Comparison of ENCODE assay signal across 2 cellular contexts in genomic region chr19:35220973-35221590, GRCh38.
TF ChIP-seq lines count a peak whose summit lies in the region.

No MANE protein-coding gene starts in this region.

TF ChIP-seq in HEK293, 187 proteins besides CTCF, POLR2A, EP300 and RAD21:
- 0 out of 2 replicates have a peak, but pooled peaks have one; percentile 19 for TF ChIP-seq ZNF280C (tag by site-specific recombination; IDR thresholded peaks at IDR 0.05)

TF ChIP-seq in K562, 482 proteins besides CTCF, POLR2A, EP300 and RAD21:
- TF ChIP-seq ADNP (tag; IDR thresholded peaks at IDR 0.05), result peak; percentile 10; the same call in 1 of the 2 replicates
- 0 out of 2 replicates have a peak, but pooled peaks have one; percentile 6 for TF ChIP-seq MAX (CRISPR knock-in tag; IDR thresholded peaks at IDR 0.05)
- TF ChIP-seq BCOR (IDR thresholded peaks at IDR 0.05), result peak; percentile 42; the same call in 1 of the 2 replicates
- peak; percentile 99 for TF ChIP-seq ZNF12 (CRISPR knock-in tag; IDR thresholded peaks at IDR 0.05)
